17 cellular contexts compared by ENCODE assay signal in genomic region chr3:157746391-157746790, GRCh38.
DNase-seq lines count a peak whose midpoint lies in the region; ATAC-seq, FAIRE-seq and TF ChIP-seq lines count a peak whose summit lies in the region.
"Had no signal": no experiment of that assay in that cellular context is flagged by ENCODE, and none has a peak within 500 bp of the region (broad histone marks: within the 10 kb centered on the region; RNA-seq: fewer than 3 reads in every experiment).

No MANE protein-coding gene starts in this region.

- DNase-seq in EH (ENCODE audit: low read depth) (peak; percentile 87), HT1080 (ENCODE audit: low read depth) (peak; percentile 23), fibroblast of mammary gland (ENCODE audit: low read depth) (peak; percentile 33), immature natural killer cell (no peak), Right ventricle myocardium inferior (ENCODE audit: missing footprints) (no peak), kidney (no peak)
- DNase-seq in CD8-positive, alpha-beta T cell: no peak
- DNase-seq: BE2C; CD4-positive, alpha-beta T cell; DMS153; H7; HFFc6; NCI-H1105; NCI-H2081; NCI-H446 treated with DMSO at 0.1 percent for 48 hours; NCI-H69; Peyer's patch had no signal

- H3K27ac ChIP-seq in CD8-positive, alpha-beta T cell (ENCODE audit: low read depth, low read length): no peak overlapping the region
- H3K27ac ChIP-seq in kidney (ENCODE audit: low read depth in 2 of 2, low read length in 2 of 2): no peak overlapping the region
- H3K27ac ChIP-seq: Peyer's patch had no signal

- H3K9me3 ChIP-seq in CD8-positive, alpha-beta T cell (ENCODE audit: low read length): no peaks in the 10 kb centered on the region
- no peaks in the 10 kb centered on the region for H3K9me3 ChIP-seq in kidney (ENCODE audit: control insufficient read depth in 1 of 2, low read length in 2 of 2)
- H3K9me3 ChIP-seq: BE2C, Peyer's patch had no signal

- no peak overlapping the region for H3K9ac ChIP-seq in kidney (ENCODE audit: low read length in 2 of 2)

- no peaks in the 10 kb centered on the region for H3K4me1 ChIP-seq in CD8-positive, alpha-beta T cell (ENCODE audit: insufficient read depth, low read length)
- H3K4me1 ChIP-seq in kidney (ENCODE audit: control insufficient read depth in 1 of 2, insufficient read depth in 1 of 2, low read depth in 1 of 2, low read length in 2 of 2): no peaks in the 10 kb centered on the region
- H3K4me1 ChIP-seq: BE2C, Peyer's patch had no signal

- H3K36me3 Mint-ChIP-seq in CD8-positive, alpha-beta T cell: no peaks in the 10 kb centered on the region
- no peaks in the 10 kb centered on the region for H3K36me3 Mint-ChIP-seq in immature natural killer cell

- no peak overlapping the region for H3K27ac Mint-ChIP-seq in CD8-positive, alpha-beta T cell
- no peak overlapping the region for H3K27ac Mint-ChIP-seq in immature natural killer cell
- H3K27ac Mint-ChIP-seq: CD4-positive, alpha-beta T cell; HFFc6 had no signal

- FAIRE-seq in kidney (lab: Jason Lieb, UNC): no peak

- POLR2A ChIA-PET in CD8-positive, alpha-beta T cell (lab: Charles Lee): no interaction called here

- H3K4me3 Mint-ChIP-seq in CD8-positive, alpha-beta T cell: no peak overlapping the region
- H3K4me3 Mint-ChIP-seq in immature natural killer cell: no peak overlapping the region
- H3K4me3 Mint-ChIP-seq: CD4-positive, alpha-beta T cell; HFFc6 had no signal

- no peaks in the 10 kb centered on the region for H3K27me3 ChIP-seq in CD8-positive, alpha-beta T cell (ENCODE audit: insufficient read depth, low read length)
- H3K27me3 ChIP-seq: BE2C, Peyer's patch had no signal

- CTCF ChIA-PET in CD8-positive, alpha-beta T cell (lab: Charles Lee): no interaction called here

- peaks cover 11% of the 10 kb centered on the region for H3K9me3 Mint-ChIP-seq in CD8-positive, alpha-beta T cell
- peaks cover 6 to 36% (median 16%) of the 10 kb centered on the region in 6 donors for H3K9me3 Mint-ChIP-seq in immature natural killer cell

- intact Hi-C loops in CD8-positive, alpha-beta T cell (cut with DNase I, micrococcal nuclease): no loop called here
- intact Hi-C loops in Right ventricle myocardium inferior (cut with DNase I) (no loop called here), kidney (cut with DNase I) (no loop called here)

- no peak overlapping the region for H3K4me3 ChIP-seq in fibroblast of mammary gland (ENCODE audit: control insufficient read depth, low read depth, low read length)
- no peak overlapping the region for H3K4me3 ChIP-seq in CD8-positive, alpha-beta T cell (ENCODE audit: low read depth, low read length)
- H3K4me3 ChIP-seq in kidney (ENCODE audit: low read length in 2 of 2): no peak overlapping the region
- H3K4me3 ChIP-seq: Peyer's patch had no signal

- H3K4me1 Mint-ChIP-seq in CD8-positive, alpha-beta T cell (ENCODE audit: low read depth): no peaks in the 10 kb centered on the region
- H3K4me1 Mint-ChIP-seq in immature natural killer cell: no peaks in the 10 kb centered on the region

- no peak for ATAC-seq in CD8-positive, alpha-beta T cell
- ATAC-seq in Right ventricle myocardium inferior: no peak

- TF ChIP-seq CTCF in fibroblast of mammary gland (conservative IDR thresholded peaks at IDR 0.05; ENCODE audit: control insufficient read depth, insufficient read depth, low read depth, low read length) (no peak), kidney (IDR thresholded peaks at IDR 0.05; ENCODE audit: borderline replicate concordance, extremely low read depth, insufficient read depth) (no peak)
- no peak for TF ChIP-seq CTCF in CD8-positive, alpha-beta T cell (IDR thresholded peaks at IDR 0.05)

- H3K27me3 Mint-ChIP-seq in CD8-positive, alpha-beta T cell (ENCODE audit: low read depth): no peaks in the 10 kb centered on the region
- peaks cover 0 to 2% (median 2%) of the 10 kb centered on the region in 3 donors for H3K27me3 Mint-ChIP-seq in immature natural killer cell (ENCODE audit: low read depth in 3 of 3)
- H3K27me3 Mint-ChIP-seq: CD4-positive, alpha-beta T cell had no signal

- H3K36me3 ChIP-seq in CD8-positive, alpha-beta T cell (ENCODE audit: insufficient read depth, low read length): no peaks in the 10 kb centered on the region
- H3K36me3 ChIP-seq in kidney (ENCODE audit: control insufficient read depth in 1 of 2, insufficient read depth in 2 of 2, low read length in 2 of 2): no peaks in the 10 kb centered on the region
- H3K36me3 ChIP-seq: BE2C, Peyer's patch had no signal

Comparison
In these comparisons a context has a peak if more than half of its experiments do, and no peak if none do; other contexts are left out.
1. DNase-seq: peak in EH (single experiment), HT1080 (single experiment) and fibroblast of mammary gland (single experiment); none in CD8-positive, alpha-beta T cell (0 of 7), immature natural killer cell (0 of 3), Right ventricle myocardium inferior (single experiment) and kidney (single experiment).